Comparison of ENCODE assay signal across 11 cellular contexts in genomic region chr1:235336903-235337302, GRCh38. TPM values are rescaled to one million over a fixed set of nuclear protein-coding genes. Genes with fewer than 3 reads are reported as not detected.
DNase-seq lines count a peak whose midpoint lies in the region; ATAC-seq and TF ChIP-seq lines count a peak whose summit lies in the region.
"Had no signal": no experiment of that assay in that cellular context is flagged by ENCODE, and none has a peak within 500 bp of the region (broad histone marks: within the 10 kb centered on the region; RNA-seq: fewer than 3 reads in every experiment).

No MANE protein-coding gene starts in this region.

- H3K4me1 Mint-ChIP-seq in T-helper 17 cell, result peaks cover 26% of the 10 kb centered on the region

- H3K79me1 ChIP-seq in trophoblast cell (ENCODE audit: low read length), result no peaks in the 10 kb centered on the region

- no peak overlapping the region for H4K12ac ChIP-seq in trophoblast cell (ENCODE audit: low read depth, low read length)

- no peaks in the 10 kb centered on the region for H3K9me3 ChIP-seq in T-helper 17 cell (ENCODE audit: control insufficient read depth, low read length, poor library complexity, severe bottlenecking)
- H3K9me3 ChIP-seq in trophoblast cell (ENCODE audit: insufficient read depth, low read depth, low read length), result no peaks in the 10 kb centered on the region
- H3K9me3 ChIP-seq: A549 had no signal

- no peak overlapping the region for H3K4ac ChIP-seq in trophoblast cell (ENCODE audit: low read depth, low read length)

- H3K4me2 ChIP-seq in trophoblast cell (ENCODE audit: low read length), result no peak overlapping the region
- H3K4me2 ChIP-seq: A549 had no signal

- H3K27ac Mint-ChIP-seq in T-helper 17 cell, result peak overlapping the region; percentile 83
- H3K27ac Mint-ChIP-seq: endodermal cell had no signal

- H4K8ac ChIP-seq in trophoblast cell (ENCODE audit: low read depth, low read length), result no peak overlapping the region

- H3K27ac ChIP-seq in trophoblast cell (ENCODE audit: low read depth, low read length), result no peak overlapping the region
- H3K27ac ChIP-seq: A549 had no signal

- peak overlapping the region; percentile 87 for H3K23ac ChIP-seq in trophoblast cell (ENCODE audit: low read length)

- H4K91ac ChIP-seq in trophoblast cell (ENCODE audit: low read depth, low read length), result no peak overlapping the region

- no peak for DNase-seq in activated CD4-positive, CD25-positive, alpha-beta regulatory T cell treated with anti-CD3 and anti-CD28 coated beads, Interleukin-2, amount 50 U/mL, for 72 hours
- DNase-seq in T-helper 17 cell, result no peak
- peak; percentile 67 for DNase-seq in fibroblast of villous mesenchyme (ENCODE audit: low read depth)
- DNase-seq in trophoblast cell, result no peak
- DNase-seq in NK-92 treated with Interleukin-12 subunit alpha and Interleukin-12 subunit beta, amount 100 ng/mL, for 24 hours (lab: John Stamatoyannopoulos, UW), result no peak
- DNase-seq in iPS-NIHi7 (ENCODE audit: extremely low spot score), result no peak
- DNase-seq: endodermal cell, NCI-H1048 had no signal

- H3K27me3 Mint-ChIP-seq in T-helper 17 cell, result no peaks in the 10 kb centered on the region

- no peaks in the 10 kb centered on the region for H3K36me3 Mint-ChIP-seq in T-helper 17 cell (ENCODE audit: low read depth)

- peaks cover 15 to 21% of the 10 kb centered on the region in 2 experiments for H3K36me3 ChIP-seq in trophoblast cell (ENCODE audit: control insufficient read depth in 1 of 2, insufficient read depth in 2 of 2, low read length in 2 of 2)

- no peaks in the 10 kb centered on the region for H3K4me1 ChIP-seq in trophoblast cell (ENCODE audit: control insufficient read depth in 1 of 2, insufficient read depth in 2 of 2, low read length in 2 of 2)

- no peaks in the 10 kb centered on the region for H3K79me2 ChIP-seq in trophoblast cell (ENCODE audit: control insufficient read depth, insufficient read depth, low read length, poor library complexity)

- no peak overlapping the region for H2AK5ac ChIP-seq in trophoblast cell (ENCODE audit: low read length)

- no peak overlapping the region for H2AFZ ChIP-seq in trophoblast cell (ENCODE audit: insufficient read depth, low read length, poor library complexity)

- no peak overlapping the region for H2BK12ac ChIP-seq in trophoblast cell (ENCODE audit: low read length)

- peak overlapping the region; percentile 80 for H3K4me3 Mint-ChIP-seq in T-helper 17 cell
- H3K4me3 Mint-ChIP-seq: endodermal cell had no signal

- ATAC-seq in activated CD4-positive, CD25-positive, alpha-beta regulatory T cell treated with anti-CD3 and anti-CD28 coated beads, Interleukin-2, amount 50 U/mL, for 24 hours, result peak; percentile 86 to 88
- ATAC-seq in T-helper 17 cell (peak; percentile 85), GM21515 (IDR thresholded peaks at IDR 0.05; ENCODE audit: unreplicated experiment) (no peak)
- ATAC-seq: A549 had no signal

- no peak overlapping the region for H2BK5ac ChIP-seq in trophoblast cell (ENCODE audit: low read depth, low read length, poor library complexity)

- H3K14ac ChIP-seq in trophoblast cell (ENCODE audit: low read length), result no peak overlapping the region

- no peak for TF ChIP-seq CTCF in fibroblast of villous mesenchyme (IDR thresholded peaks at IDR 0.05; ENCODE audit: insufficient read depth, low read depth, low read length)

- no peak overlapping the region for H3K18ac ChIP-seq in trophoblast cell (ENCODE audit: low read length)

- H3K4me3 ChIP-seq in fibroblast of villous mesenchyme (ENCODE audit: low read depth, low read length) (no peak overlapping the region), trophoblast cell (ENCODE audit: low read depth, low read length) (no peak overlapping the region)
- H3K4me3 ChIP-seq: A549 had no signal

- H3K27me3 ChIP-seq in trophoblast cell (ENCODE audit: insufficient read depth, low read length), result no peaks in the 10 kb centered on the region

- H3K9ac ChIP-seq in trophoblast cell (ENCODE audit: low read length), result no peak overlapping the region

- WGBS in trophoblast cell (ENCODE audit: extremely low coverage, insufficient coverage, insufficient read length), result no CpG with 5 or more reads among the region's 4 CpGs

- no peak overlapping the region for H2BK120ac ChIP-seq in trophoblast cell (ENCODE audit: insufficient read depth, low read length, poor library complexity)

RNA-seq across cellular contexts. Expression of gene GGPS1, which starts 8.5 kb away (rescaled TPM):
- total RNA-seq in T-helper 17 cell, result 10 to 100 TPM; 28.0 to 28.2 TPM
- total RNA-seq in fibroblast of villous mesenchyme, result 21.3 and 25.9 TPM in 2 replicates
- 52.1 and 52.6 TPM in 2 replicates for polyA plus RNA-seq in trophoblast cell (2013)

RNA-seq across cellular contexts. Expression of gene ARID4B, which starts 8.9 kb away (rescaled TPM):
- total RNA-seq in T-helper 17 cell (100 to 1,000 TPM; 163 to 182 TPM), fibroblast of villous mesenchyme (33.8 and 40.2 TPM in 2 replicates)
- polyA plus RNA-seq in trophoblast cell (2013), result 24.9 and 25.2 TPM in 2 replicates

RNA-seq across cellular contexts. Expression of gene TBCE, which starts 30.3 kb away (rescaled TPM):
- total RNA-seq in T-helper 17 cell, result 10 to 100 TPM; 14.6 to 18.3 TPM
- 22.9 and 28.5 TPM in 2 replicates for total RNA-seq in fibroblast of villous mesenchyme
- polyA plus RNA-seq in trophoblast cell (2013), result 26.9 and 28.1 TPM in 2 replicates
